In the genomic region with DNA sequence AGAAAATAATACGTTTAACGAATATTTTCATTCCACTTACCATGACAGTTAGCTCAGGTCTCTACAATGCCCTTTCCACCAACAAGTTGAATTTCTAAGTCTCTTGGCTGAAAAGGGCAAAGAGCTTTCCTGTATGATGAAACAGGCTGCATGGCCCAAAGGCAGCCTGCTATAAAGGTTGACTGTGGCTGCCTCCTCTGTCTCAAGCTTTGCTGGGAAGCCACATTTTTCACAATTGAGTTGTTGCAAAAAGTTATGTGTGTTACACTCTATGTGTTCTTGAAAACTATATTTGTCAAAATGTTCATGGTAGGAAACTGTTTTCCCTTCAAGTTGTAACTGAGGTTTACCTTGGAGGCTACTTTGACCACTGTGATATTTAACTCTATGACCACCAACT, we compare ENCODE assay signal across 21 cellular contexts. TPM values are rescaled to one million over a fixed set of nuclear protein-coding genes. Genes with fewer than 3 reads are reported as not detected.
DNase-seq lines count a peak whose midpoint lies in the region; ATAC-seq, FAIRE-seq and TF ChIP-seq lines count a peak whose summit lies in the region.
"Had no signal": no experiment of that assay in that cellular context is flagged by ENCODE, and none has a peak within 500 bp of the region (broad histone marks: within the 10 kb centered on the region; RNA-seq: fewer than 3 reads in every experiment).

No MANE protein-coding gene starts in this region.

- TF ChIP-seq CTCF in GM12878 (IDR thresholded peaks at IDR 0.05 in 2 of 3, conservative IDR thresholded peaks at IDR 0.05 in 1 of 3; ENCODE audit: control insufficient read depth in 2 of 3, extremely low read depth in 1 of 3, insufficient read depth in 1 of 3, low read depth in 3 of 3, low read length in 3 of 3) (no peak), omental fat pad (IDR thresholded peaks at IDR 0.05) (no peak)

- H3K4me3 ChIP-seq in GM12878: no peak overlapping the region
- H3K4me3 ChIP-seq: upper lobe of left lung had no signal

- no peak overlapping the region for H3K9ac ChIP-seq in GM12878 (ENCODE audit: control insufficient read depth, insufficient read depth, low read length)
- H3K9ac ChIP-seq: KMS-11 had no signal

- TF ChIP-seq RAD21 in GM12878 (IDR thresholded peaks at IDR 0.05; ENCODE audit: insufficient read depth, low read depth, low read length): no peak

- 97% methylated on average over 2 of the region's 2 CpGs for WGBS in GM12878 (ENCODE audit: insufficient coverage, insufficient replicate concordance, low lambda C conversion rate, missing lambda C conversion rate)

- peaks cover 20% of the 10 kb centered on the region for H3K4me1 ChIP-seq in GM12878 (ENCODE audit: control insufficient read depth, insufficient read depth, low read length)
- H3K4me1 ChIP-seq: upper lobe of left lung had no signal

- no peaks in the 10 kb centered on the region; a peak in 1 of 4 replicates for H3K27me3 ChIP-seq in GM12878 (replicated peaks in 1 of 2; ENCODE audit: control insufficient read depth in 2 of 2, insufficient read depth in 2 of 2, low read length in 1 of 2)
- H3K27me3 ChIP-seq: upper lobe of left lung had no signal

- no TSS peak for BruUV-seq in GM12878 (replicated peaks; lab: Mats Ljungman, UMichigan)

- no peak overlapping the region for H3K4me2 ChIP-seq in GM12878 (ENCODE audit: control insufficient read depth, insufficient read depth)
- H3K4me2 ChIP-seq: KMS-11 had no signal

- intact Hi-C loops in GM12878 (cut with micrococcal nuclease; ENCODE audit: unreplicated experiment): no loop called here

- no peaks in the 10 kb centered on the region for H3K79me2 ChIP-seq in GM12878 (ENCODE audit: control insufficient read depth, insufficient read depth, low read length)

- no peaks in the 10 kb centered on the region for H4K20me1 ChIP-seq in GM12878 (ENCODE audit: control insufficient read depth, insufficient read depth)

- no peak for TF ChIP-seq POLR2A in GM12878 (IDR thresholded peaks at IDR 0.05; ENCODE audit: low read depth, low read length)

- RAD21 ChIA-PET in GM12878 (lab: Charles Lee; ENCODE audit: unreplicated experiment): interaction anchor here (1.1 to 1.3 kb wide), 2 partner anchors 29 to 53 kb away, joined by 3 read pairs; no protein-coding TSS in a partner anchor

- DNase-seq in GM12878 (ENCODE audit: low read depth, low spot score) (no peak), omental fat pad (ENCODE audit: low spot score) (no peak), mesenteric fat pad (ENCODE audit: low spot score) (no peak), AG08395 (ENCODE audit: low spot score) (no peak)
- DNase-seq: central memory CD4-positive, alpha-beta T cell; foreskin melanocyte; H9; NCI-H1417 treated with DMSO at 0.1 percent for 48 hours; NCI-H446 treated with DMSO at 0.1 percent for 48 hours; upper lobe of left lung had no signal

- TF ChIP-seq EP300 in GM12878 (IDR thresholded peaks at IDR 0.05; ENCODE audit: borderline replicate concordance in 1 of 2, control insufficient read depth in 1 of 2, low read depth in 2 of 2, low read length in 2 of 2): no peak

- no peak overlapping the region for H2AFZ ChIP-seq in GM12878 (ENCODE audit: control insufficient read depth, low read depth, low read length)

- FAIRE-seq in GM12878 (lab: Jason Lieb, UNC): peak; percentile 62
- FAIRE-seq: endometrium had no signal

- SMC1A ChIA-PET in GM12878 (lab: Charles Lee; ENCODE audit: uncharacterized antibody, unreplicated experiment): interaction anchor here (0.8 to 5.4 kb wide), 5 partner anchors 12 to 105 kb away, joined by 3 to 45 read pairs (median 3); no protein-coding TSS in a partner anchor

- no peak overlapping the region for H3K27ac ChIP-seq in GM12878 (ENCODE audit: control insufficient read depth, insufficient read depth)
- H3K27ac ChIP-seq: KMS-11, upper lobe of left lung had no signal

- in situ Hi-C loops in GM12878 (cut with MboI): loop anchor here (5.0 to 10.0 kb wide), 2 partner anchors 51 to 849 kb away; partner anchors contain the start of gene DZIP1L

- H3K36me3 ChIP-seq in GM12878 (ENCODE audit: control insufficient read depth in 2 of 2, insufficient read depth in 2 of 2, low read length in 1 of 2): no peaks in the 10 kb centered on the region

- CTCF ChIA-PET in GM12878 (lab: Yijun Ruan, JAX): interaction anchor here (0.6 to 3.4 kb wide), 9 partner anchors 12 to 1981 kb away, joined by 3 to 28 read pairs (median 4); no protein-coding TSS in a partner anchor

- ATAC-seq in GM19397 (IDR thresholded peaks at IDR 0.05; ENCODE audit: unreplicated experiment) (peak; percentile 12), HG02588 (IDR thresholded peaks at IDR 0.05; ENCODE audit: unreplicated experiment) (peak; percentile 7), HG03442 (IDR thresholded peaks at IDR 0.05; ENCODE audit: unreplicated experiment) (peak; percentile 7), GM12878 (peak; percentile 4; the same call in 2 of the 3 replicates), omental fat pad (ENCODE audit: low FRiP score) (no peak)
- ATAC-seq: sciatic nerve had no signal

- no peaks in the 10 kb centered on the region for H3K9me3 ChIP-seq in GM12878 (replicated peaks; ENCODE audit: control insufficient read depth, insufficient read depth, low read length)
- H3K9me3 ChIP-seq: upper lobe of left lung had no signal

- POLR2A ChIA-PET in GM12878 (lab: Charles Lee): interaction anchor here (1.0 kb wide), 1 partner anchor 9 kb away, joined by 3 read pairs; no protein-coding TSS in a partner anchor

TF ChIP-seq in GM12878, 131 proteins besides CTCF, POLR2A, EP300 and RAD21:
- TF ChIP-seq ZBED1 (IDR thresholded peaks at IDR 0.05; ENCODE audit: borderline replicate concordance): peak; percentile 3; the same call in 1 of the 2 replicates
- TF ChIP-seq GABPA (IDR thresholded peaks at IDR 0.05; ENCODE audit: low read depth): no peak

RNA-seq across cellular contexts. Expression of gene DZIP1L, which starts 49.5 kb away (rescaled TPM):
- not detected in 2 replicates for total RNA-seq in GM12878 (2013; cell fraction: nucleolus; rRNA removed)
- total RNA-seq in GM12878 (2014; rRNA removed) (not detected in 2 replicates), GM12878 (2014; rRNA removed; fragmentation: Illumina TruSeq; extraction: Trizol) (not detected in 2 replicates), GM12878 (2021) (not detected in 2 replicates), omental fat pad (10 to 100 TPM; 14.6 to 38.7 (median 30.0) TPM), mesenteric fat pad (13.7 TPM)
- not detected for polyA plus RNA-seq in GM12878 (2011; ENCODE audit: low read depth)
- polyA plus RNA-seq in GM12878 (2011; rRNA removed) (not detected in 2 replicates), GM12878 (2014; fragmentation: Illumina TruSeq; extraction: Trizol) (not detected in 2 replicates), GM12878 (2014; fragmentation: Nextera tagmentation; extraction: Ambion mirVana) (not detected), GM12878 (2014; rRNA removed) (not detected in 2 replicates), GM12878 (2016; fragmentation: Nextera tagmentation; extraction: Ambion mirVana) (not detected)
- 0.02 and 0.03 TPM in 2 replicates for polyA plus RNA-seq in GM12878 (2011; cell fraction: cytosol; rRNA removed)
- polyA plus RNA-seq in GM12878 (2011; cell fraction: nucleus; rRNA removed): 0.07 and 0.18 TPM in 2 replicates
- not detected in 2 replicates for polyA plus RNA-seq in GM12878 (2012)
- not detected in 2 replicates for polyA minus RNA-seq in GM12878 (2011; rRNA and poly(A)+ RNA removed)
- not detected in 2 replicates for polyA minus RNA-seq in GM12878 (2011; cell fraction: cytosol; rRNA and poly(A)+ RNA removed)
- polyA minus RNA-seq in GM12878 (2011; cell fraction: nucleus; rRNA and poly(A)+ RNA removed): 0.10 TPM in 1 of 2 replicates, not detected in the other
- total RNA-seq: CD4-positive, CD25-positive, alpha-beta regulatory T cell; OCI-LY7 had no signal
- polyA plus RNA-seq: CD4-positive, CD25-positive, alpha-beta regulatory T cell had no signal

RNA-seq across cellular contexts. Expression of gene CLDN18, which starts 56.0 kb away (rescaled TPM):
- total RNA-seq in GM12878 (2013; cell fraction: nucleolus; rRNA removed): not detected in 2 replicates
- total RNA-seq in GM12878 (2014; rRNA removed) (0.11 and 0.22 TPM in 2 replicates), GM12878 (2014; rRNA removed; fragmentation: Illumina TruSeq; extraction: Trizol) (0.18 TPM in 2 replicates), GM12878 (2021) (0.26 and 0.32 TPM in 2 replicates), omental fat pad (not detected), mesenteric fat pad (not detected)
- polyA plus RNA-seq in GM12878 (2011; ENCODE audit: low read depth): not detected
- polyA plus RNA-seq in GM12878 (2011; rRNA removed) (0.18 and 0.23 TPM in 2 replicates), GM12878 (2014; fragmentation: Illumina TruSeq; extraction: Trizol) (0.13 and 0.21 TPM in 2 replicates), GM12878 (2014; fragmentation: Nextera tagmentation; extraction: Ambion mirVana) (under 1 TPM; 0.05 to 0.09 TPM), GM12878 (2014; rRNA removed) (0.04 and 0.18 TPM in 2 replicates), GM12878 (2016; fragmentation: Nextera tagmentation; extraction: Ambion mirVana) (under 1 TPM in 1 of 2 experiments, not detected in 1; 0.28 TPM)
- polyA plus RNA-seq in GM12878 (2011; cell fraction: cytosol; rRNA removed): 0.03 and 0.08 TPM in 2 replicates
- 0.06 TPM in 2 replicates for polyA plus RNA-seq in GM12878 (2011; cell fraction: nucleus; rRNA removed)
- 0.07 TPM in 1 of 2 replicates, not detected in the other for polyA plus RNA-seq in GM12878 (2012)
- 0.22 and 0.36 TPM in 2 replicates for polyA minus RNA-seq in GM12878 (2011; rRNA and poly(A)+ RNA removed)
- 0.27 TPM in 1 of 2 replicates, not detected in the other for polyA minus RNA-seq in GM12878 (2011; cell fraction: cytosol; rRNA and poly(A)+ RNA removed)
- polyA minus RNA-seq in GM12878 (2011; cell fraction: nucleus; rRNA and poly(A)+ RNA removed): 0.12 TPM in 1 of 2 replicates, not detected in the other
- total RNA-seq: CD4-positive, CD25-positive, alpha-beta regulatory T cell; Daoy; H9; neural crest cell; OCI-LY7; SK-MEL-5 had no signal
- polyA plus RNA-seq: CD4-positive, CD25-positive, alpha-beta regulatory T cell had no signal

Comparison
In these comparisons a context has a peak if more than half of its experiments do, and no peak if none do; other contexts are left out.
1. RNA of gene DZIP1L, which starts 49.5 kb away (total RNA-seq): 14.6 to 38.7 TPM in omental fat pad and 13.7 TPM in mesenteric fat pad (single experiment); not detected in GM12878; every median in the first group is over 10 times any median in the second.